In genomic region chr9:101352892-101353462, GRCh38 we compare ENCODE assay signal across 1 cellular context.
TF ChIP-seq lines count a peak whose summit lies in the region.

No MANE protein-coding gene starts in this region.

TF ChIP-seq in HepG2, 621 proteins besides CTCF, POLR2A, EP300 and RAD21 (continued from another document and continues in another):
- TF ChIP-seq GLI4 (CRISPR knock-in tag; IDR thresholded peaks at IDR 0.05; ENCODE audit: borderline replicate concordance) (no peak), DRAP1 (CRISPR knock-in tag; IDR thresholded peaks at IDR 0.05) (no peak), HNF1A (IDR thresholded peaks at IDR 0.05; ENCODE audit: low read depth) (no peak), HNF1A (CRISPR knock-in tag; IDR thresholded peaks at IDR 0.05; ENCODE audit: borderline replicate concordance) (no peak), BRCA1 (CRISPR knock-in tag; IDR thresholded peaks at IDR 0.05) (no peak), ZNF512B (CRISPR knock-in tag; IDR thresholded peaks at IDR 0.05; ENCODE audit: borderline replicate concordance) (no peak), ZNF251 (CRISPR knock-in tag; IDR thresholded peaks at IDR 0.05) (no peak), ADNP (CRISPR knock-in tag; IDR thresholded peaks at IDR 0.05) (no peak), ZBTB7B (CRISPR knock-in tag; IDR thresholded peaks at IDR 0.05) (no peak), NFIC (IDR thresholded peaks at IDR 0.05; ENCODE audit: low read length) (no peak), MYPOP (CRISPR knock-in tag; IDR thresholded peaks at IDR 0.05) (no peak), ZNF652 (CRISPR knock-in tag; IDR thresholded peaks at IDR 0.05; ENCODE audit: borderline replicate concordance, low read depth) (no peak), HBP1 (CRISPR knock-in tag; IDR thresholded peaks at IDR 0.05; ENCODE audit: low read depth) (no peak), RARG (CRISPR knock-in tag; IDR thresholded peaks at IDR 0.05; ENCODE audit: low read depth) (no peak), HDAC2 (CRISPR knock-in tag; IDR thresholded peaks at IDR 0.05) (no peak), ZNF605 (CRISPR knock-in tag; IDR thresholded peaks at IDR 0.05) (no peak), CEBPB (IDR thresholded peaks at IDR 0.05; ENCODE audit: borderline replicate concordance, low read depth, low read length) (no peak), SYNCRIP (IDR thresholded peaks at IDR 0.05; ENCODE audit: insufficient read depth, low read depth, low read length) (no peak), PLSCR1 (CRISPR knock-in tag; IDR thresholded peaks at IDR 0.05; ENCODE audit: borderline replicate concordance) (no peak), ELF1 (CRISPR knock-in tag; IDR thresholded peaks at IDR 0.05) (no peak), CREB3 (CRISPR knock-in tag; IDR thresholded peaks at IDR 0.05) (no peak), ZSCAN22 (CRISPR knock-in tag; IDR thresholded peaks at IDR 0.05) (no peak), ZNF274 (CRISPR knock-in tag; IDR thresholded peaks at IDR 0.05) (0 out of 2 replicates have a peak, but pooled peaks have one; percentile 40), ZNF280D (CRISPR knock-in tag; IDR thresholded peaks at IDR 0.05) (no peak), SOX6 (IDR thresholded peaks at IDR 0.05) (no peak), SOX6 (CRISPR knock-in tag; IDR thresholded peaks at IDR 0.05) (0 out of 2 replicates have a peak, but pooled peaks have one; percentile 22), ATF6 (CRISPR knock-in tag; conservative IDR thresholded peaks at IDR 0.05) (no peak), JUNB (CRISPR knock-in tag; IDR thresholded peaks at IDR 0.05; ENCODE audit: borderline replicate concordance) (no peak), PRMT3 (CRISPR knock-in tag; IDR thresholded peaks at IDR 0.05; ENCODE audit: borderline replicate concordance, low read depth) (no peak), HOXA9 (CRISPR knock-in tag; IDR thresholded peaks at IDR 0.05; ENCODE audit: borderline replicate concordance) (no peak), ZNF451 (CRISPR knock-in tag; IDR thresholded peaks at IDR 0.05) (no peak), ZSCAN20 (CRISPR knock-in tag; IDR thresholded peaks at IDR 0.05; ENCODE audit: borderline replicate concordance) (no peak), GABPB1 (CRISPR knock-in tag; IDR thresholded peaks at IDR 0.05) (no peak), ZNF709 (CRISPR knock-in tag; IDR thresholded peaks at IDR 0.05) (no peak), ATF1 (CRISPR knock-in tag; IDR thresholded peaks at IDR 0.05) (no peak), ZSCAN12 (CRISPR knock-in tag; IDR thresholded peaks at IDR 0.05) (0 out of 2 replicates have a peak, but pooled peaks have one; percentile 40), FOXJ3 (CRISPR knock-in tag; IDR thresholded peaks at IDR 0.05; ENCODE audit: borderline replicate concordance) (0 out of 2 replicates have a peak, but pooled peaks have one; percentile 18)
